Comparison of ENCODE assay signal across 1 cellular context in genomic region chr9:98886691-98887229, GRCh38.
TF ChIP-seq lines count a peak whose summit lies in the region.

No MANE protein-coding gene starts in this region.

TF ChIP-seq in GM23338, 12 proteins besides CTCF, POLR2A, EP300 and RAD21 (continued from another document):
- no peak for TF ChIP-seq REST (IDR thresholded peaks at IDR 0.05; ENCODE audit: unreplicated experiment)
TF ChIP-seq in GM23338: peak in this region for 0.
